Comparison of ENCODE assay signal across 10 cellular contexts in the genomic region with DNA sequence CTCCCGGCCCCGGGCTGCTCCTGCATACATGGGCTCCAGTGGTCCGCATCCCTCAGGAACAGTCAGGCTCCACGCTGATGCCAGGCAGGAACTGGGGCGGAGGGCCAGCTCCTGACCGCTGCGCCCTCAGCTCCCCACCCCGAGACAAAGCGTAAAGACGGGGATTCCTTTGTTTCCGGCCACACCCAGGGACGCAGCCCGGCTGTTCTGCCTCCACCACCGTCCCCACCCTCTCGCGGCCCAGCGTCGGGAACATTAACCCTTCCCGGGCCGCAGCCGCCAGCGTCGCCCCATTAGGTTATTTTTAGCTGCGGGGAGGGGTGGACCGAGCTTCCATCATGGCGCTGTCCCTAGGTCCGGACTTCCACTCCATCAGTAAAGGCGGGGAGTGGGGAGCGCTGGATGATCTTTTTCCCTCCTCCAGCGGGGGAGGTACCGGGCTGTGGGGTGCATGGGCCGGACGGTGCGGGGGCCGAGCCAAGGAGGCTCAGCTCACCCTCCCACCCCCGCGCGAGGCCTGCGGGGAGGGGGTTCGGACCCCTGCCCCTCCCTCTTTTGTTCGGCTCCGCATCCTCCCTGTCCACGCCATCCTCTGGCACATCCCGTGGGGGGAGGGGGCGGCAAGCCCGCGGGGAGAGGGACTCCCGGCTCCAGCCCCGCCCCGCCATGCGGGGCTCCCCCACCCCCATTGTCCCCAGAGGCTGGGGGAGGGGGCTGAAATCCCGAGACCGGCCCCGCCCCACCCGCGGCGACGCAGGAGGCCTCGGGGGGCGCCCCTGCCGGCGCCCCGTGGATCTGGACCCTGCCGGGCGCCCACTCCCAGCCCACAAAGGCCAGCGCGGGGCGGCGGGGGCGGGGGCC. TPM values are rescaled to one million over a fixed set of nuclear protein-coding genes. Genes with fewer than 3 reads are reported as not detected.
A peak's percentile ranks its signal among the peaks of the same experiment; 100 is the strongest.
DNase-seq lines count a peak whose midpoint lies in the region; ATAC-seq and TF ChIP-seq lines count a peak whose summit lies in the region.
"Had no signal": no experiment of that assay in that cellular context is flagged by ENCODE, and none has a peak within 500 bp of the region (broad histone marks: within the 10 kb centered on the region; RNA-seq: fewer than 3 reads in every experiment).

No MANE protein-coding gene starts in this region.

- 5 to 6% methylated on average over 14 to 39 of the region's 70 CpGs for WGBS in upper lobe of left lung, 2 donors

- no peak for TF ChIP-seq EP300 in upper lobe of left lung (IDR thresholded peaks at IDR 0.05)

- H3K36me3 Mint-ChIP-seq in activated CD4-positive, alpha-beta T cell treated with anti-CD3 and anti-CD28 coated beads, Interleukin-2, amount 10 ng/mL, durations not matched to agents 24 days and 14 days (ENCODE audit: low read depth), result no peaks in the 10 kb centered on the region
- H3K36me3 Mint-ChIP-seq: natural killer cell treated with Interleukin-12 subunit alpha and Interleukin-12 subunit beta and Interleukin-15 and Interleukin-18, amount 100 ng/mL, for 72 hours had no signal

- H3K36me3 ChIP-seq in mucosa of rectum (ENCODE audit: control insufficient read depth in 2 of 2, insufficient read depth in 2 of 2, low read length in 2 of 2) (no peaks in the 10 kb centered on the region), upper lobe of left lung (no peaks in the 10 kb centered on the region)

- no peaks in the 10 kb centered on the region for H3K9me3 ChIP-seq in mucosa of rectum (ENCODE audit: control insufficient read depth in 2 of 2, low read length in 2 of 2)
- H3K9me3 ChIP-seq in upper lobe of left lung, result peaks cover 0 to 4% (median 0%) of the 10 kb centered on the region in 4 donors

- no peak for TF ChIP-seq POLR2A in upper lobe of left lung (IDR thresholded peaks at IDR 0.05)

- H3K4me3 ChIP-seq in dorsolateral prefrontal cortex (peak overlapping the region; percentile 38 to 82 (median 70)), mucosa of rectum (ENCODE audit: low read length in 2 of 2) (peak overlapping the region; percentile 13 to 16), upper lobe of left lung (peak overlapping the region; percentile 0 to 68 (median 42))

- H3K27ac Mint-ChIP-seq in activated CD4-positive, alpha-beta T cell treated with anti-CD3 and anti-CD28 coated beads, Interleukin-2, amount 10 ng/mL, durations not matched to agents 24 days and 14 days, result no peak overlapping the region
- H3K27ac Mint-ChIP-seq: natural killer cell treated with Interleukin-12 subunit alpha and Interleukin-12 subunit beta and Interleukin-15 and Interleukin-18, amount 100 ng/mL, for 72 hours had no signal

- no peaks in the 10 kb centered on the region for H3K9me3 Mint-ChIP-seq in activated CD4-positive, alpha-beta T cell treated with anti-CD3 and anti-CD28 coated beads, Interleukin-2, amount 10 ng/mL, durations not matched to agents 24 days and 14 days
- H3K9me3 Mint-ChIP-seq: natural killer cell treated with Interleukin-12 subunit alpha and Interleukin-12 subunit beta and Interleukin-15 and Interleukin-18, amount 100 ng/mL, for 72 hours had no signal

- peaks cover 0 to 69% (median 30%) of the 10 kb centered on the region in 45 donors for H3K27me3 ChIP-seq in dorsolateral prefrontal cortex
- H3K27me3 ChIP-seq in mucosa of rectum (ENCODE audit: control insufficient read depth in 2 of 2, insufficient read depth in 2 of 2, low read length in 2 of 2), result peaks cover 29% of the 10 kb centered on the region in 2 donors
- H3K27me3 ChIP-seq in upper lobe of left lung, result peaks cover 0 to 47% (median 28%) of the 10 kb centered on the region in 4 donors

- H3K4me1 ChIP-seq in mucosa of rectum (ENCODE audit: control insufficient read depth in 2 of 2, insufficient read depth in 2 of 2, low read length in 2 of 2) (no peaks in the 10 kb centered on the region), upper lobe of left lung (peaks cover 27 to 44% (median 29%) of the 10 kb centered on the region in 4 donors)

- H3K4me3 Mint-ChIP-seq in activated CD4-positive, alpha-beta T cell treated with anti-CD3 and anti-CD28 coated beads, Interleukin-2, amount 10 ng/mL, durations not matched to agents 24 days and 14 days, result no peak overlapping the region
- H3K4me3 Mint-ChIP-seq: natural killer cell treated with Interleukin-12 subunit alpha and Interleukin-12 subunit beta and Interleukin-15 and Interleukin-18, amount 100 ng/mL, for 72 hours had no signal

- H3K27me3 Mint-ChIP-seq in activated CD4-positive, alpha-beta T cell treated with anti-CD3 and anti-CD28 coated beads, Interleukin-2, amount 10 ng/mL, durations not matched to agents 24 days and 14 days, result peaks cover 57% of the 10 kb centered on the region

- H3K27ac ChIP-seq in dorsolateral prefrontal cortex (peak overlapping the region in 52 of 59 donors; percentile 37 to 88 (median 76)), mucosa of rectum (ENCODE audit: low read depth in 2 of 2, low read length in 2 of 2) (no peak overlapping the region), upper lobe of left lung (peak overlapping the region in 2 of 4 donors; percentile 22 to 63)

- peak; percentile 5 to 33 for ATAC-seq in upper lobe of left lung (ENCODE audit: low FRiP score in 2 of 2)
- ATAC-seq in HG03439 (IDR thresholded peaks at IDR 0.05; ENCODE audit: unreplicated experiment), result no peak

- H3K4me1 Mint-ChIP-seq in activated CD4-positive, alpha-beta T cell treated with anti-CD3 and anti-CD28 coated beads, Interleukin-2, amount 10 ng/mL, durations not matched to agents 24 days and 14 days, result no peaks in the 10 kb centered on the region

- no peak for TF ChIP-seq CTCF in dorsolateral prefrontal cortex (IDR thresholded peaks at IDR 0.05 in 54 of 56, conservative IDR thresholded peaks at IDR 0.05 in 2 of 56; ENCODE audit: low read depth in 1 of 56, partially characterized antibody in 56 of 56)
- TF ChIP-seq CTCF in upper lobe of left lung (IDR thresholded peaks at IDR 0.05), result no peak

- peak; percentile 26 for DNase-seq in NCI-H345 (lab: John Stamatoyannopoulos, UW)
- no peak for DNase-seq in NCI-H345 treated with DMSO at 0.1 percent for 48 hours (lab: John Stamatoyannopoulos, UW; ENCODE audit: unreplicated experiment)
- peak in 2 of 10 donors; percentile 41 to 53 for DNase-seq in dorsolateral prefrontal cortex
- DNase-seq in upper lobe of left lung, result no peak
- DNase-seq in stimulated activated CD4-positive, alpha-beta T cell treated with anti-CD3 and anti-CD28 coated beads, Interleukin-4, amount 100 ng/mL, for 4 hours, result no peak
- DNase-seq in activated CD4-positive, alpha-beta T cell treated with anti-CD3 and anti-CD28 coated beads, Interleukin-2, amount 10 ng/mL, durations not matched to agents 24 days and 14 days, result no peak
- DNase-seq: central memory CD4-positive, alpha-beta T cell had no signal

- H3K9ac ChIP-seq in mucosa of rectum (ENCODE audit: low read depth in 1 of 2, low read length in 2 of 2), result no peak overlapping the region

- intact Hi-C loops in dorsolateral prefrontal cortex (cut with DNase I), result no loop called here
- intact Hi-C loops in activated CD4-positive, alpha-beta T cell treated with anti-CD3 and anti-CD28 coated beads, Interleukin-2, amount 10 ng/mL, durations not matched to agents 24 days and 14 days (cut with micrococcal nuclease), result no loop called here

RNA-seq across cellular contexts. Expression of a gene that starts 5.3 kb away (rescaled TPM):
- 100 to 1,000 TPM in 57 of 120 experiments, 10 to 100 TPM in 63; 38.1 to 151 (median 98.4) TPM for total RNA-seq in dorsolateral prefrontal cortex
- 1 to 10 TPM in 5 of 6 donors, under 1 TPM in 1; 0.89 to 5.7 (median 2.0) TPM for total RNA-seq in upper lobe of left lung
- total RNA-seq in activated CD4-positive, alpha-beta T cell treated with anti-CD3 and anti-CD28 coated beads, Interleukin-2, amount 10 ng/mL, durations not matched to agents 24 days and 14 days, result not detected in 2 replicates
- total RNA-seq: natural killer cell treated with Interleukin-12 subunit alpha and Interleukin-12 subunit beta and Interleukin-15 and Interleukin-18, amount 100 ng/mL, for 72 hours had no signal

Comparison
In these comparisons a context has a peak if more than half of its experiments do, and no peak if none do; other contexts are left out.
1. H3K27ac ChIP-seq: peak in dorsolateral prefrontal cortex (52 of 59); none in mucosa of rectum (0 of 2).
2. H3K4me3 ChIP-seq: peak in every context shown above with its lines; median percentile 70 in dorsolateral prefrontal cortex; 42 in upper lobe of left lung; 14 in mucosa of rectum.
3. RNA of a gene that starts 5.3 kb away (total RNA-seq): 38.1 to 151 TPM in dorsolateral prefrontal cortex; 0.89 to 5.7 TPM in upper lobe of left lung and not detected in activated CD4-positive, alpha-beta T cell treated with anti-CD3 and anti-CD28 coated beads, Interleukin-2, amount 10 ng/mL, durations not matched to agents 24 days and 14 days; every median in the first group is over 4 times any median in the second.